In the genomic region with DNA sequence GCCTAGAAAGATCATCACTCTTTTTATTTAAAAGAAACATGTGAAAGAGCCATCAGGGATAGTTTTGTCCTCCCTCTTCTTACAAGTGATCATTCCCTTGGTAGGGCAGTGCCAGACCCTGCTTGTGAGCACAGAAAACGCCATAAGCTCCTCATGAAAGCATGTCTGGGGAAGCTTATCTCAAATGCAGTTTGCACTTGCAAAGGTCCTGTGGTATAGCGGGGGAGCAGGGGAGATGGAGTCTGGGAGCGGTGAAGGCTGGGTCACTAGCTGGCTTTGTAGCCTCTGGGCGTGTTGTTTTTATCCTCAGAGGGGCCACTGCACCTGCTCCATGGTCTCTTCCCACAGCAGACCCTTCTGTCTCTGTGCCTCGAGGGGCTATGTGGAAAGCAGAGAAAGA, we compare ENCODE assay signal across 22 cellular contexts.
DNase-seq lines count a peak whose midpoint lies in the region; ATAC-seq and TF ChIP-seq lines count a peak whose summit lies in the region.
"Had no signal": no experiment of that assay in that cellular context is flagged by ENCODE, and none has a peak within 500 bp of the region (broad histone marks: within the 10 kb centered on the region; RNA-seq: fewer than 3 reads in every experiment).

No MANE protein-coding gene starts in this region.

- ATAC-seq in HG02798 (IDR thresholded peaks at IDR 0.05; ENCODE audit: poor library complexity, unreplicated experiment) = no peak
- ATAC-seq: GM12878 had no signal

- peaks cover 96% of the 10 kb centered on the region for H3K4me1 Mint-ChIP-seq in activated naive CD4-positive, alpha-beta T cell treated with anti-CD3 and anti-CD28 coated beads, Interleukin-2, amount 50 U/mL, for 24 hours

- no peaks in the 10 kb centered on the region for H3K36me3 Mint-ChIP-seq in activated naive CD4-positive, alpha-beta T cell treated with anti-CD3 and anti-CD28 coated beads, Interleukin-2, amount 50 U/mL, for 24 hours
- H3K36me3 Mint-ChIP-seq: CD8-positive, alpha-beta memory T cell had no signal

- H3K27me3 Mint-ChIP-seq in activated naive CD4-positive, alpha-beta T cell treated with anti-CD3 and anti-CD28 coated beads, Interleukin-2, amount 50 U/mL, for 24 hours = no peaks in the 10 kb centered on the region

- H3K4me3 Mint-ChIP-seq in activated naive CD4-positive, alpha-beta T cell treated with anti-CD3 and anti-CD28 coated beads, Interleukin-2, amount 50 U/mL, for 24 hours = no peak overlapping the region

- DNase-seq in activated naive CD4-positive, alpha-beta T cell treated with Interleukin-2 at 50 U/mL for 16 hours = no peak
- peak; percentile 41 for DNase-seq in islet precursor cell
- DNase-seq in stimulated activated CD4-positive, alpha-beta T cell treated with anti-CD3 and anti-CD28 coated beads, Interleukin-4, amount 100 ng/mL, for 24 hours = no peak
- DNase-seq in T-helper 9 cell = no peak
- no peak for DNase-seq in inferior parietal cortex (ENCODE audit: extremely low spot score)
- DNase-seq: 8988T; BE2C; CD8-positive, alpha-beta memory T cell; DMS53; EL; GOT3; MM.1S; NCI-H1092; NCI-H146; NCI-H2081; NCI-H2171 treated with DMSO at 0.1 percent for 48 hours; NCI-H446 treated with DMSO at 0.1 percent for 48 hours; Peyer's patch had no signal

- peak overlapping the region; percentile 52 for H3K27ac Mint-ChIP-seq in activated naive CD4-positive, alpha-beta T cell treated with anti-CD3 and anti-CD28 coated beads, Interleukin-2, amount 50 U/mL, for 24 hours

- H3K9me3 Mint-ChIP-seq in activated naive CD4-positive, alpha-beta T cell treated with anti-CD3 and anti-CD28 coated beads, Interleukin-2, amount 50 U/mL, for 24 hours = no peaks in the 10 kb centered on the region
- H3K9me3 Mint-ChIP-seq: CD8-positive, alpha-beta memory T cell had no signal

- TF ChIP-seq CTCF in VCaP (conservative IDR thresholded peaks at IDR 0.05) = no peak

- peak overlapping the region; percentile 95 for H3K27ac ChIP-seq in VCaP
- H3K27ac ChIP-seq: Peyer's patch had no signal
